In genomic region chr9:82597225-82598158, GRCh38 we compare ENCODE assay signal across 20 cellular contexts.
DNase-seq lines count a peak whose midpoint lies in the region; ATAC-seq, FAIRE-seq and TF ChIP-seq lines count a peak whose summit lies in the region.
"Had no signal": no experiment of that assay in that cellular context is flagged by ENCODE, and none has a peak within 500 bp of the region (broad histone marks: within the 10 kb centered on the region; RNA-seq: fewer than 3 reads in every experiment).

No MANE protein-coding gene starts in this region.

- peaks cover 2% of the 10 kb centered on the region for H3K27me3 Mint-ChIP-seq in endothelial cell (ENCODE audit: unreplicated experiment)
- H3K27me3 Mint-ChIP-seq: activated CD4-positive, alpha-beta memory T cell treated with anti-CD3 and anti-CD28 coated beads, Interleukin-2, amount 10 ng/mL, durations not matched to agents 7 days and 5 days had no signal

- H3K36me3 ChIP-seq in lower lobe of right lung (no peaks in the 10 kb centered on the region), PC-9 (ENCODE audit: low read depth) (no peaks in the 10 kb centered on the region)
- H3K36me3 ChIP-seq: neural progenitor cell had no signal

- no peaks in the 10 kb centered on the region for H3K4me1 Mint-ChIP-seq in endothelial cell (ENCODE audit: unreplicated experiment)
- H3K4me1 Mint-ChIP-seq: activated CD4-positive, alpha-beta memory T cell treated with anti-CD3 and anti-CD28 coated beads, Interleukin-2, amount 10 ng/mL, durations not matched to agents 7 days and 5 days; activated naive CD8-positive, alpha-beta T cell treated with anti-CD3 and anti-CD28 coated beads, Interleukin-2, amount 50 U/mL, for 24 hours had no signal

- H3F3A ChIP-seq in PC-9 (ENCODE audit: insufficient read depth, low read depth), result no peaks in the 10 kb centered on the region

- H3K4me2 ChIP-seq in A549 (no peak overlapping the region), PC-9 (no peak overlapping the region)
- H3K4me2 ChIP-seq: KMS-11, neural progenitor cell had no signal

- CTCF ChIA-PET in A549 (lab: Yijun Ruan, JAX) (interaction anchor here (5.0 kb wide), 1 partner anchor 9 kb away, joined by 26 read pairs; no protein-coding TSS in a partner anchor), PC-9 (lab: Charles Lee) (no interaction called here)

- H3K36me3 Mint-ChIP-seq in endothelial cell (ENCODE audit: low read depth, unreplicated experiment), result no peaks in the 10 kb centered on the region
- H3K36me3 Mint-ChIP-seq: neural progenitor cell had no signal

- H3K9me2 ChIP-seq in PC-9 (ENCODE audit: insufficient read depth), result no peaks in the 10 kb centered on the region

- FAIRE-seq in A549 (lab: Jason Lieb, UNC), result no peak
- FAIRE-seq: GM12892 had no signal

- no peak for DNase-seq in A549 (ENCODE audit: low read depth in 1 of 2, low spot score in 1 of 2)
- peak; percentile 66 for DNase-seq in LNCaP clone FGC (ENCODE audit: low read depth)
- peak; percentile 12 for DNase-seq in astrocyte of the spinal cord (ENCODE audit: low read depth, low spot score)
- DNase-seq in lower lobe of right lung, result no peak
- no peak for DNase-seq in endothelial cell (ENCODE audit: low spot score)
- no peak for DNase-seq in PC-9
- no peak for DNase-seq in posterior vena cava (ENCODE audit: low spot score)
- DNase-seq: activated CD4-positive, alpha-beta memory T cell treated with anti-CD3 and anti-CD28 coated beads, Interleukin-2, amount 10 ng/mL, durations not matched to agents 7 days and 5 days; activated naive CD8-positive, alpha-beta T cell treated with anti-CD3 and anti-CD28 coated beads, Interleukin-2, amount 50 U/mL, for 24 hours; activated T-cell treated with anti-CD3 and anti-CD28 coated beads, Interleukin-2, amount 50 U/mL, for 72 hours; foreskin fibroblast; GDM1; H7; right cardiac atrium; stimulated activated CD4-positive, alpha-beta T cell treated with anti-CD3 and anti-CD28 coated beads, Interleukin-2, amount 100 ng/mL, for 24 hours had no signal

- no peak overlapping the region for H3K4me3 Mint-ChIP-seq in endothelial cell (ENCODE audit: unreplicated experiment)
- H3K4me3 Mint-ChIP-seq: activated CD4-positive, alpha-beta memory T cell treated with anti-CD3 and anti-CD28 coated beads, Interleukin-2, amount 10 ng/mL, durations not matched to agents 7 days and 5 days; activated naive CD8-positive, alpha-beta T cell treated with anti-CD3 and anti-CD28 coated beads, Interleukin-2, amount 50 U/mL, for 24 hours; activated T-cell treated with anti-CD3 and anti-CD28 coated beads, Interleukin-2, amount 50 U/mL, for 72 hours; neural progenitor cell had no signal

- H3K79me2 ChIP-seq in PC-9 (ENCODE audit: low read depth), result no peaks in the 10 kb centered on the region

- TF ChIP-seq EP300 in A549 (IDR thresholded peaks at IDR 0.05), result no peak

- no peak overlapping the region for H2AFZ ChIP-seq in PC-9
- H2AFZ ChIP-seq: neural progenitor cell had no signal

- TF ChIP-seq RAD21 in A549 (conservative IDR thresholded peaks at IDR 0.05 in 1 of 2, IDR thresholded peaks at IDR 0.05 in 1 of 2), result no peak

- no peaks in the 10 kb centered on the region for H4K20me1 ChIP-seq in PC-9 (ENCODE audit: insufficient read depth)

- BruUV-seq in PC-9 (replicated peaks; lab: Mats Ljungman, UMichigan), result no TSS peak

- 51% methylated on average over 12 of the region's 12 CpGs for WGBS in A549 (ENCODE audit: missing lambda C conversion rate)

- intact Hi-C loops in lower lobe of right lung (cut with DNase I) (no loop called here), PC-9 (cut with micrococcal nuclease; ENCODE audit: unreplicated experiment) (no loop called here), posterior vena cava (cut with DNase I) (no loop called here)

- no peak overlapping the region for H3K27ac ChIP-seq in A549
- H3K27ac ChIP-seq in lower lobe of right lung, result no peak overlapping the region
- no peak overlapping the region for H3K27ac ChIP-seq in PC-9
- H3K27ac ChIP-seq: KMS-11, neural progenitor cell, RWPE1 had no signal

- POLR2A ChIA-PET in A549 (lab: Yijun Ruan, JAX), result no interaction called here
- POLR2A ChIA-PET in PC-9 (lab: Charles Lee; ENCODE audit: unreplicated experiment), result no interaction called here

- no peak overlapping the region for H3K4me3 ChIP-seq in A549
- peak overlapping the region; percentile 23 for H3K4me3 ChIP-seq in LNCaP clone FGC (ENCODE audit: low read depth, low read length)
- no peak overlapping the region for H3K4me3 ChIP-seq in astrocyte of the spinal cord (ENCODE audit: low read depth, low read length)
- H3K4me3 ChIP-seq in lower lobe of right lung, result no peak overlapping the region
- H3K4me3 ChIP-seq in PC-9, result no peak overlapping the region
- H3K4me3 ChIP-seq: neural progenitor cell had no signal

- in situ Hi-C loops in astrocyte of the spinal cord (cut with HindIII; ENCODE audit: low sequenced_read_pairs), result no loop called here

- H3K27me3 ChIP-seq in lower lobe of right lung (ENCODE audit: low read depth) (no peaks in the 10 kb centered on the region), PC-9 (ENCODE audit: insufficient read depth, low read depth) (no peaks in the 10 kb centered on the region)
- H3K27me3 ChIP-seq: neural progenitor cell had no signal

- H3K9me3 ChIP-seq in A549, result no peaks in the 10 kb centered on the region
- H3K9me3 ChIP-seq in lower lobe of right lung, result no peaks in the 10 kb centered on the region
- H3K9me3 ChIP-seq in PC-9 (ENCODE audit: insufficient read depth, low read depth), result no peaks in the 10 kb centered on the region

- ATAC-seq in A549 (no peak), lower lobe of right lung (peak; percentile 76 to 92), GM19455 (IDR thresholded peaks at IDR 0.05; ENCODE audit: unreplicated experiment) (no peak)
- ATAC-seq: activated naive CD8-positive, alpha-beta T cell treated with anti-CD3 and anti-CD28 coated beads, Interleukin-2, amount 50 U/mL, for 24 hours; activated T-cell treated with anti-CD3 and anti-CD28 coated beads, Interleukin-2, amount 50 U/mL, for 72 hours had no signal

- H3K9me3 Mint-ChIP-seq in endothelial cell (ENCODE audit: unreplicated experiment), result no peaks in the 10 kb centered on the region
- H3K9me3 Mint-ChIP-seq: activated naive CD8-positive, alpha-beta T cell treated with anti-CD3 and anti-CD28 coated beads, Interleukin-2, amount 50 U/mL, for 24 hours; neural progenitor cell had no signal

- TF ChIP-seq CTCF in A549 (IDR thresholded peaks at IDR 0.05) (no peak), LNCaP clone FGC (IDR thresholded peaks at IDR 0.05; ENCODE audit: control insufficient read depth, extremely low read depth, insufficient read depth) (no peak), astrocyte of the spinal cord (IDR thresholded peaks at IDR 0.05; ENCODE audit: low read depth, low read length) (no peak), lower lobe of right lung (IDR thresholded peaks at IDR 0.05) (no peak), endothelial cell (IDR thresholded peaks at IDR 0.05; ENCODE audit: unreplicated experiment) (no peak), PC-9 (conservative IDR thresholded peaks at IDR 0.05) (no peak)

- no peak overlapping the region for H3K27ac Mint-ChIP-seq in endothelial cell (ENCODE audit: unreplicated experiment)
- H3K27ac Mint-ChIP-seq: activated CD4-positive, alpha-beta memory T cell treated with anti-CD3 and anti-CD28 coated beads, Interleukin-2, amount 10 ng/mL, durations not matched to agents 7 days and 5 days; activated naive CD8-positive, alpha-beta T cell treated with anti-CD3 and anti-CD28 coated beads, Interleukin-2, amount 50 U/mL, for 24 hours; activated T-cell treated with anti-CD3 and anti-CD28 coated beads, Interleukin-2, amount 50 U/mL, for 72 hours; neural progenitor cell had no signal

- no peak for TF ChIP-seq POLR2A in A549 (IDR thresholded peaks at IDR 0.05; ENCODE audit: low read length)

- H3K4me1 ChIP-seq in A549 (no peaks in the 10 kb centered on the region), lower lobe of right lung (peaks cover 9% of the 10 kb centered on the region), PC-9 (replicated peaks; ENCODE audit: insufficient read depth) (no peaks in the 10 kb centered on the region)

TF ChIP-seq in A549, 52 proteins besides CTCF, POLR2A, EP300 and RAD21:
- TF ChIP-seq HDAC2 (IDR thresholded peaks at IDR 0.05) (no peak), SMC3 (IDR thresholded peaks at IDR 0.05) (no peak), HOXB5 (CRISPR knock-in tag; IDR thresholded peaks at IDR 0.05) (no peak), MAFK (IDR thresholded peaks at IDR 0.05; ENCODE audit: partially characterized antibody) (peak; percentile 66), PHF8 (IDR thresholded peaks at IDR 0.05; ENCODE audit: borderline replicate concordance, low read depth) (no peak), CHD2 (IDR thresholded peaks at IDR 0.05; ENCODE audit: low read length, partially characterized antibody) (no peak)

Comparison
In these comparisons a context has a peak if more than half of its experiments do, and no peak if none do; other contexts are left out.
1. ATAC-seq: peak in lower lobe of right lung (2 of 2); none in A549 (0 of 2) and GM19455 (single experiment).
2. DNase-seq: peak in LNCaP clone FGC (single experiment) and astrocyte of the spinal cord (single experiment); none in A549 (0 of 2), lower lobe of right lung (single experiment), endothelial cell (single experiment), PC-9 (0 of 2) and posterior vena cava (single experiment).